ENCODE assay signal across 8 cellular contexts in genomic region chr7:29921404-29922010, GRCh38.
DNase-seq lines count a peak whose midpoint lies in the region; ATAC-seq and TF ChIP-seq lines count a peak whose summit lies in the region.

No MANE protein-coding gene starts in this region.

- TF ChIP-seq POLR2A in esophagus muscularis mucosa (IDR thresholded peaks at IDR 0.05; ENCODE audit: low read depth): no peak
- TF ChIP-seq POLR2A in vagina (IDR thresholded peaks at IDR 0.05): no peak

- peak; percentile 49 for DNase-seq in DMS153 (lab: John Stamatoyannopoulos, UW)
- DNase-seq in NCI-H460 (ENCODE audit: extremely low read depth, low read depth): peak; percentile 57
- peak; percentile 59 for DNase-seq in activated CD8-positive, alpha-beta T cell treated with anti-CD3 and anti-CD28 coated beads, Interleukin-2, amount 10 ng/mL, durations not matched to agents 7 days and 5 days
- DNase-seq in esophagus muscularis mucosa (ENCODE audit: extremely low spot score): peak; percentile 91
- no peak for DNase-seq in natural killer cell treated with Interleukin-12 subunit alpha and Interleukin-12 subunit beta and Interleukin-15 and Interleukin-18, amount 100 ng/mL, for 72 hours (ENCODE audit: low spot score)
- no peak for DNase-seq in vagina (ENCODE audit: extremely low spot score in 2 of 2)

- no peaks in the 10 kb centered on the region for H3K27me3 Mint-ChIP-seq in activated CD8-positive, alpha-beta T cell treated with anti-CD3 and anti-CD28 coated beads, Interleukin-2, amount 10 ng/mL, durations not matched to agents 7 days and 5 days (ENCODE audit: low read depth)
- H3K27me3 Mint-ChIP-seq in natural killer cell treated with Interleukin-12 subunit alpha and Interleukin-12 subunit beta and Interleukin-15 and Interleukin-18, amount 100 ng/mL, for 72 hours: no peaks in the 10 kb centered on the region

- H3K27ac Mint-ChIP-seq in activated CD8-positive, alpha-beta T cell treated with anti-CD3 and anti-CD28 coated beads, Interleukin-2, amount 10 ng/mL, durations not matched to agents 7 days and 5 days: no peak overlapping the region
- H3K27ac Mint-ChIP-seq in natural killer cell treated with Interleukin-12 subunit alpha and Interleukin-12 subunit beta and Interleukin-15 and Interleukin-18, amount 100 ng/mL, for 72 hours: no peak overlapping the region

- 64% methylated on average over 4 of the region's 4 CpGs for WGBS in esophagus muscularis mucosa

- no peaks in the 10 kb centered on the region for H3K36me3 Mint-ChIP-seq in activated CD8-positive, alpha-beta T cell treated with anti-CD3 and anti-CD28 coated beads, Interleukin-2, amount 10 ng/mL, durations not matched to agents 7 days and 5 days (ENCODE audit: low read depth)
- no peaks in the 10 kb centered on the region for H3K36me3 Mint-ChIP-seq in natural killer cell treated with Interleukin-12 subunit alpha and Interleukin-12 subunit beta and Interleukin-15 and Interleukin-18, amount 100 ng/mL, for 72 hours

- H3K4me1 ChIP-seq in esophagus muscularis mucosa: peaks cover 0 to 4% (median 0%) of the 10 kb centered on the region in 4 donors
- no peaks in the 10 kb centered on the region for H3K4me1 ChIP-seq in vagina

- no peak overlapping the region for H3K4me3 Mint-ChIP-seq in activated CD8-positive, alpha-beta T cell treated with anti-CD3 and anti-CD28 coated beads, Interleukin-2, amount 10 ng/mL, durations not matched to agents 7 days and 5 days
- no peak overlapping the region for H3K4me3 Mint-ChIP-seq in natural killer cell treated with Interleukin-12 subunit alpha and Interleukin-12 subunit beta and Interleukin-15 and Interleukin-18, amount 100 ng/mL, for 72 hours

- H3K4me3 ChIP-seq in esophagus muscularis mucosa (no peak overlapping the region), vagina (no peak overlapping the region)

- H3K9me3 ChIP-seq in esophagus muscularis mucosa (no peaks in the 10 kb centered on the region), vagina (no peaks in the 10 kb centered on the region)

- H3K36me3 ChIP-seq in esophagus muscularis mucosa (peaks cover 6 to 55% (median 23%) of the 10 kb centered on the region in 4 donors), vagina (peaks cover 0 to 20% of the 10 kb centered on the region in 2 donors)

- H3K27me3 ChIP-seq in esophagus muscularis mucosa: no peaks in the 10 kb centered on the region
- H3K27me3 ChIP-seq in vagina: no peaks in the 10 kb centered on the region

- POLR2A ChIA-PET in activated CD8-positive, alpha-beta T cell treated with anti-CD3 and anti-CD28 coated beads, Interleukin-2, amount 10 ng/mL, durations not matched to agents 7 days and 5 days (lab: Charles Lee): no interaction called here

- no peak for TF ChIP-seq EP300 in esophagus muscularis mucosa (IDR thresholded peaks at IDR 0.05)

- CTCF ChIA-PET in activated CD8-positive, alpha-beta T cell treated with anti-CD3 and anti-CD28 coated beads, Interleukin-2, amount 10 ng/mL, durations not matched to agents 7 days and 5 days (lab: Charles Lee): interaction anchor here (0.6 to 3.7 kb wide), 33 partner anchors 9 to 994 kb away, joined by 3 to 22 read pairs (median 4); no protein-coding TSS in a partner anchor

- no peaks in the 10 kb centered on the region for H3K9me3 Mint-ChIP-seq in activated CD8-positive, alpha-beta T cell treated with anti-CD3 and anti-CD28 coated beads, Interleukin-2, amount 10 ng/mL, durations not matched to agents 7 days and 5 days (ENCODE audit: insufficient read depth)
- H3K9me3 Mint-ChIP-seq in natural killer cell treated with Interleukin-12 subunit alpha and Interleukin-12 subunit beta and Interleukin-15 and Interleukin-18, amount 100 ng/mL, for 72 hours: no peaks in the 10 kb centered on the region

- H3K4me1 Mint-ChIP-seq in activated CD8-positive, alpha-beta T cell treated with anti-CD3 and anti-CD28 coated beads, Interleukin-2, amount 10 ng/mL, durations not matched to agents 7 days and 5 days (ENCODE audit: low read depth): no peaks in the 10 kb centered on the region
- peaks cover 0 to 5% of the 10 kb centered on the region in 2 donors for H3K4me1 Mint-ChIP-seq in natural killer cell treated with Interleukin-12 subunit alpha and Interleukin-12 subunit beta and Interleukin-15 and Interleukin-18, amount 100 ng/mL, for 72 hours (ENCODE audit: low read depth in 2 of 2)

- TF ChIP-seq CTCF in esophagus muscularis mucosa (IDR thresholded peaks at IDR 0.05) (peak; percentile 83 to 86 (median 84)), vagina (IDR thresholded peaks at IDR 0.05) (peak in 2 of 3 experiments; percentile 40 to 64)

- H3K27ac ChIP-seq in esophagus muscularis mucosa (replicated peaks in 1 of 4): no peak overlapping the region
- H3K27ac ChIP-seq in vagina: no peak overlapping the region

- ATAC-seq in GM19463 (IDR thresholded peaks at IDR 0.05; ENCODE audit: unreplicated experiment) (peak; percentile 82), HG03469 (IDR thresholded peaks at IDR 0.05; ENCODE audit: unreplicated experiment) (peak; percentile 76)
- peak; percentile 91 for ATAC-seq in activated CD8-positive, alpha-beta T cell treated with anti-CD3 and anti-CD28 coated beads, Interleukin-2, amount 10 ng/mL, durations not matched to agents 7 days and 5 days
- peak; percentile 78 to 79 for ATAC-seq in natural killer cell treated with Interleukin-12 subunit alpha and Interleukin-12 subunit beta and Interleukin-15 and Interleukin-18, amount 100 ng/mL, for 72 hours

- intact Hi-C loops in esophagus muscularis mucosa (cut with DNase I): loop anchor here (2.0 to 5.0 kb wide), 2 partner anchors 173 to 284 kb away; no protein-coding TSS in a partner anchor
- intact Hi-C loops in vagina (cut with DNase I): no loop called here

Comparison
In these comparisons a context has a peak if more than half of its experiments do, and no peak if none do; other contexts are left out.
1. DNase-seq: peak in DMS153 (single experiment), NCI-H460 (single experiment), activated CD8-positive, alpha-beta T cell treated with anti-CD3 and anti-CD28 coated beads, Interleukin-2, amount 10 ng/mL, durations not matched to agents 7 days and 5 days (single experiment) and esophagus muscularis mucosa (single experiment); none in natural killer cell treated with Interleukin-12 subunit alpha and Interleukin-12 subunit beta and Interleukin-15 and Interleukin-18, amount 100 ng/mL, for 72 hours (single experiment) and vagina (0 of 2).
2. Peak in every context shown above with its lines, with median percentiles within 50 percentile points of each other: ATAC-seq.